In the genomic region with DNA sequence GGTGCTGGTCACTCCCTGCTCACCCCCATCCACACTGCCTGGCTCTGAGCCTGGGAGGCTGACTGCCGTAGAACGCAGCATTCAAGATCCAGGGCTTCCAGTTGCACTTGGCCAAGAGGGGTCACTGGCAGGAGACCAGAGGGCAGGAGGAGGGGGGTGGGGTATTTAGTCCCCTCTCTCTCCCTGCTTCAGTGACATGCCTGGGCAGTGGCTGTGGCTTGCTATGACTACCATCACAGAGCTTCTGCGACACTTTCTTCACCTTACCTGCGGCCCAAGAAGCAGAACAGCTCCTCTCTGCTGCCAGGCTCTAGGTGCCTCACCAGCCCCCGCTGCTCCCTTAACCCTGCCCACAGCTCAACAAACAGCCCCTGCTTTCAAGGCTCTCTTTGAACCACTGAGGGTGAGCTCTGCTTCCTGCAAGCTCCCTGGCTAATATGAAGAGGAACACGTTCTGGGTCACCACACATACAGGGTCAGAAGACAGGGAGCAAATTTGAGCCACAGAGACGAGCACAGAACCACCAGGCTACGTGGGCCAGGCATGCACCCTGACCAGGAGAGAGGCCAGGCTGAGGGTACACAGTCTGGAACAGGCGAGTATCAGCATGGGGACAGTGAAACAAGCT, we compare ENCODE assay signal across 11 cellular contexts. TPM values are rescaled to one million over a fixed set of nuclear protein-coding genes. Genes with fewer than 3 reads are reported as not detected.
DNase-seq lines count a peak whose midpoint lies in the region; ATAC-seq and TF ChIP-seq lines count a peak whose summit lies in the region.
"Had no signal": no experiment of that assay in that cellular context is flagged by ENCODE, and none has a peak within 500 bp of the region (broad histone marks: within the 10 kb centered on the region; RNA-seq: fewer than 3 reads in every experiment).

No MANE protein-coding gene starts in this region.

- H3K4me3 ChIP-seq in DND-41 (ENCODE audit: low read depth in 1 of 2, low read length in 2 of 2) (no peak overlapping the region), dorsolateral prefrontal cortex (no peak overlapping the region), neuronal stem cell (ENCODE audit: low read length in 2 of 2) (no peak overlapping the region), ascending aorta (no peak overlapping the region)

- no peak overlapping the region for H3K4me2 ChIP-seq in DND-41 (ENCODE audit: insufficient read depth, low read length)
- H3K4me2 ChIP-seq in neuronal stem cell (ENCODE audit: insufficient read depth, low read length, poor library complexity, severe bottlenecking): no peak overlapping the region

- WGBS in neuronal stem cell (ENCODE audit: extremely low coverage in 2 of 2, insufficient read length in 2 of 2, insufficient replicate concordance in 1 of 2), 2 donors: no CpG with 5 or more reads among the region's 9 CpGs

- no peaks in the 10 kb centered on the region for H3K36me3 ChIP-seq in DND-41 (ENCODE audit: insufficient read depth, low read length)
- peaks cover 0 to 2% of the 10 kb centered on the region in 2 donors for H3K36me3 ChIP-seq in neuronal stem cell (replicated peaks in 1 of 2; ENCODE audit: control insufficient read depth in 2 of 2, insufficient read depth in 2 of 2, low read length in 2 of 2)
- no peaks in the 10 kb centered on the region for H3K36me3 ChIP-seq in ascending aorta

- H3K9me3 ChIP-seq in DND-41 (ENCODE audit: insufficient read depth, low read length, severe bottlenecking) (no peaks in the 10 kb centered on the region), neuronal stem cell (replicated peaks in 1 of 2; ENCODE audit: control insufficient read depth in 2 of 2, insufficient read depth in 1 of 2, low read depth in 1 of 2, low read length in 2 of 2) (peaks cover 0 to 2% of the 10 kb centered on the region in 2 donors), ascending aorta (no peaks in the 10 kb centered on the region)

- H3K79me2 ChIP-seq in DND-41 (ENCODE audit: insufficient read depth, low read length): peaks cover 2% of the 10 kb centered on the region; the same call in 1 of the 2 replicates

- no peak overlapping the region for H2BK15ac ChIP-seq in neuronal stem cell (ENCODE audit: low read length)

- H3K79me1 ChIP-seq in neuronal stem cell (ENCODE audit: low read depth, low read length): no peaks in the 10 kb centered on the region

- ATAC-seq in DND-41 (ENCODE audit: insufficient read depth, low read depth) (peak; percentile 82), HG02588 (IDR thresholded peaks at IDR 0.05; ENCODE audit: unreplicated experiment) (no peak)

- TF ChIP-seq CTCF in DND-41 (IDR thresholded peaks at IDR 0.05; ENCODE audit: borderline replicate concordance, extremely low read depth, low read length, poor library complexity, severe bottlenecking) (no peak), dorsolateral prefrontal cortex (IDR thresholded peaks at IDR 0.05 in 54 of 56, conservative IDR thresholded peaks at IDR 0.05 in 2 of 56; ENCODE audit: low read depth in 1 of 56, partially characterized antibody in 56 of 56) (no peak), ascending aorta (IDR thresholded peaks at IDR 0.05) (no peak)

- no peak overlapping the region for H4K8ac ChIP-seq in neuronal stem cell (ENCODE audit: low read depth, low read length)

- no peak overlapping the region for H2AFZ ChIP-seq in DND-41 (ENCODE audit: low read depth, low read length)
- H2AFZ ChIP-seq in neuronal stem cell (ENCODE audit: low read length): no peak overlapping the region

- H3K23ac ChIP-seq in neuronal stem cell (ENCODE audit: low read depth, low read length, poor library complexity): peak overlapping the region; percentile 2

- H3K27me3 ChIP-seq in DND-41 (ENCODE audit: insufficient read depth, low read length, poor library complexity): no peaks in the 10 kb centered on the region
- H3K27me3 ChIP-seq in dorsolateral prefrontal cortex: no peaks in the 10 kb centered on the region
- H3K27me3 ChIP-seq in neuronal stem cell (ENCODE audit: control insufficient read depth in 3 of 3, insufficient read depth in 3 of 3, low read depth in 1 of 3, low read length in 3 of 3): peaks cover 0 to 6% (median 0%) of the 10 kb centered on the region in 3 experiments
- no peaks in the 10 kb centered on the region for H3K27me3 ChIP-seq in ascending aorta

- H2BK12ac ChIP-seq in neuronal stem cell (ENCODE audit: low read length): peak overlapping the region; percentile 4

- H2AK5ac ChIP-seq in neuronal stem cell (ENCODE audit: low read depth, low read length): peak overlapping the region; percentile 35

- no peak overlapping the region for H3K14ac ChIP-seq in neuronal stem cell (ENCODE audit: low read length)

- DNase-seq in DND-41 (peak; percentile 29), KBM-7 (peak; percentile 49), dorsolateral prefrontal cortex (no peak), neuronal stem cell (ENCODE audit: low spot score) (no peak), NCI-H146 (lab: John Stamatoyannopoulos, UW) (no peak), HPDE6-E6E7 (ENCODE audit: extremely low spot score) (no peak), ascending aorta (ENCODE audit: low spot score in 2 of 2) (no peak)
- DNase-seq: NCI-H2171; stimulated activated CD4-positive, alpha-beta T cell treated with anti-CD3 and anti-CD28 coated beads, Interleukin-2, amount 100 ng/mL, for 24 hours; SW 1271 had no signal

- peaks cover 71% of the 10 kb centered on the region for H4K20me1 ChIP-seq in DND-41 (ENCODE audit: insufficient read depth, low read length)

- in situ Hi-C loops in KBM-7 (cut with MboI; ENCODE audit: low pct_unique_long_range_greater_than_20kb, low sequenced_read_pairs): no loop called here

- H3K27ac ChIP-seq in DND-41 (ENCODE audit: low read length) (peak overlapping the region; percentile 39; the same call in 1 of the 2 replicates), dorsolateral prefrontal cortex (peak overlapping the region in 54 of 59 donors; percentile 4 to 83 (median 66)), neuronal stem cell (replicated peaks; ENCODE audit: low read length) (no peak overlapping the region), ascending aorta (no peak overlapping the region)

- H4K91ac ChIP-seq in neuronal stem cell (ENCODE audit: low read depth, low read length, poor library complexity): peak overlapping the region; percentile 24

- H3K18ac ChIP-seq in neuronal stem cell (ENCODE audit: low read length): peak overlapping the region; percentile 63

- H2BK5ac ChIP-seq in neuronal stem cell (ENCODE audit: low read length): no peak overlapping the region

- no peaks in the 10 kb centered on the region for H3K4me1 ChIP-seq in DND-41 (ENCODE audit: insufficient read depth, low read length)
- peaks cover 14 to 24% of the 10 kb centered on the region in 2 donors for H3K4me1 ChIP-seq in neuronal stem cell (ENCODE audit: control insufficient read depth in 2 of 2, insufficient read depth in 1 of 2, low read depth in 1 of 2, low read length in 2 of 2)
- H3K4me1 ChIP-seq in ascending aorta: peaks cover 15 to 47% of the 10 kb centered on the region in 2 donors

- no peak overlapping the region for H2BK120ac ChIP-seq in neuronal stem cell (ENCODE audit: low read depth, low read length)

- intact Hi-C loops in dorsolateral prefrontal cortex (cut with DNase I): no loop called here
- intact Hi-C loops in ascending aorta (cut with DNase I): no loop called here

- H3K4ac ChIP-seq in neuronal stem cell (ENCODE audit: low read length): no peak overlapping the region

- H3K9ac ChIP-seq in DND-41 (ENCODE audit: low read depth, low read length): no peak overlapping the region
- no peak overlapping the region for H3K9ac ChIP-seq in neuronal stem cell (ENCODE audit: low read depth, low read length, poor library complexity)

RNA-seq across cellular contexts. Expression of gene ITPK1, which starts 55.7 kb away (rescaled TPM):
- 100 to 1,000 TPM; 230 to 451 (median 314) TPM for total RNA-seq in dorsolateral prefrontal cortex
- 22.2 TPM for polyA plus RNA-seq in neuronal stem cell (2013, experiment 1 of 2)
- polyA plus RNA-seq in neuronal stem cell (2013, experiment 2 of 2): 24.0 TPM
- 85.3 TPM for total RNA-seq in ascending aorta

Comparison
In these comparisons a context has a peak if more than half of its experiments do, and no peak if none do; other contexts are left out.
1. DNase-seq: peak in DND-41 (single experiment) and KBM-7 (single experiment); none in dorsolateral prefrontal cortex (0 of 10), neuronal stem cell (single experiment), NCI-H146 (single experiment), HPDE6-E6E7 (single experiment) and ascending aorta (0 of 2).
2. H3K27ac ChIP-seq: peak in DND-41 (single experiment) and dorsolateral prefrontal cortex (54 of 59); none in neuronal stem cell (single experiment) and ascending aorta (0 of 2).